In genomic region chr5:42944989-42945388, GRCh38 we compare ENCODE assay signal across 13 cellular contexts.
DNase-seq lines count a peak whose midpoint lies in the region; ATAC-seq and TF ChIP-seq lines count a peak whose summit lies in the region.
"Had no signal": no experiment of that assay in that cellular context is flagged by ENCODE, and none has a peak within 500 bp of the region (broad histone marks: within the 10 kb centered on the region; RNA-seq: fewer than 3 reads in every experiment).

No MANE protein-coding gene starts in this region.

- ATAC-seq in HG03342 (IDR thresholded peaks at IDR 0.05; ENCODE audit: unreplicated experiment) = no peak
- no peak for ATAC-seq in HG02870 (IDR thresholded peaks at IDR 0.05; ENCODE audit: unreplicated experiment)

- no peak overlapping the region for H3K18ac ChIP-seq in mesenchymal stem cell (ENCODE audit: low read depth in 1 of 2, low read length in 2 of 2)

- no peak overlapping the region for H3K23ac ChIP-seq in mesenchymal stem cell (ENCODE audit: low read length in 2 of 2)

- no peaks in the 10 kb centered on the region for H3K36me3 ChIP-seq in mesenchymal stem cell (ENCODE audit: control insufficient read depth in 1 of 2, insufficient read depth in 2 of 2, low read depth in 1 of 2, low read length in 2 of 2)
- H3K36me3 ChIP-seq: stomach, WERI-Rb-1 had no signal

- H3K4ac ChIP-seq in mesenchymal stem cell (ENCODE audit: low read depth in 1 of 2, low read length in 2 of 2) = no peak overlapping the region

- H2AFZ ChIP-seq in mesenchymal stem cell (ENCODE audit: low read depth, low read length) = no peak overlapping the region

- no peaks in the 10 kb centered on the region for H3K27me3 ChIP-seq in mesenchymal stem cell (ENCODE audit: control insufficient read depth in 1 of 2, insufficient read depth in 1 of 2, low read length in 2 of 2)

- DNase-seq in Daoy (ENCODE audit: low read depth) (peak; percentile 91), NB4 (ENCODE audit: low read depth) (peak; percentile 50), chondrocyte (ENCODE audit: low spot score) (no peak), mesenchymal stem cell (peak; percentile 91), occipital lobe (lab: John Stamatoyannopoulos, UW) (no peak)
- DNase-seq in activated CD8-positive, alpha-beta memory T cell treated with anti-CD3 and anti-CD28 coated beads, Interleukin-2, amount 50 U/mL, for 48 hours = no peak
- DNase-seq: activated gamma-delta T cell, NCI-H774, stomach, WERI-Rb-1 had no signal

- H4K91ac ChIP-seq in mesenchymal stem cell (ENCODE audit: low read length) = no peak overlapping the region

- TF ChIP-seq CTCF in NB4 (IDR thresholded peaks at IDR 0.05; ENCODE audit: low read depth, low read length) = no peak
- no peak for TF ChIP-seq CTCF in chondrocyte (IDR thresholded peaks at IDR 0.05)

- H3K27me3 Mint-ChIP-seq in chondrocyte (ENCODE audit: low read depth) = no peaks in the 10 kb centered on the region

- no peak for TF ChIP-seq POLR2A in NB4 (IDR thresholded peaks at IDR 0.05; ENCODE audit: extremely low read depth, insufficient read length)

- H3K27ac Mint-ChIP-seq in chondrocyte (ENCODE audit: unreplicated experiment) = peak overlapping the region; percentile 85
- H3K27ac Mint-ChIP-seq: IgD-negative memory B cell had no signal

- H3K14ac ChIP-seq in mesenchymal stem cell (ENCODE audit: low read length in 2 of 2) = no peak overlapping the region

- H3K9me3 Mint-ChIP-seq in chondrocyte (ENCODE audit: low read depth) = no peaks in the 10 kb centered on the region
- H3K9me3 Mint-ChIP-seq: IgD-negative memory B cell had no signal

- peak overlapping the region; percentile 63 for H3K27ac ChIP-seq in mesenchymal stem cell (ENCODE audit: low read length, poor library complexity, severe bottlenecking)
- H3K27ac ChIP-seq: stomach, WERI-Rb-1 had no signal

- H3K9me3 ChIP-seq in mesenchymal stem cell (ENCODE audit: control insufficient read depth, low read length) = no peaks in the 10 kb centered on the region

- no peak overlapping the region for H2BK12ac ChIP-seq in mesenchymal stem cell (ENCODE audit: low read length in 2 of 2)

- 54% methylated on average over 5 of the region's 5 CpGs for whole genome bisulfite sequencing in mesenchymal stem cell

- H3K4me1 ChIP-seq in mesenchymal stem cell (ENCODE audit: control insufficient read depth, insufficient read depth, low read depth, low read length) = peaks cover 10% of the 10 kb centered on the region

- no peak overlapping the region for H3K4me3 Mint-ChIP-seq in chondrocyte (ENCODE audit: unreplicated experiment)

- no peak overlapping the region for H4K8ac ChIP-seq in mesenchymal stem cell (ENCODE audit: low read length)

- H2BK15ac ChIP-seq in mesenchymal stem cell (ENCODE audit: low read depth, poor library complexity, severe bottlenecking) = no peak overlapping the region

- H2BK120ac ChIP-seq in mesenchymal stem cell (ENCODE audit: low read depth, low read length) = no peak overlapping the region

- no peak overlapping the region for H3K4me2 ChIP-seq in mesenchymal stem cell (ENCODE audit: low read length, poor library complexity, severe bottlenecking)

- peak overlapping the region; percentile 43 for H3K9ac ChIP-seq in mesenchymal stem cell (ENCODE audit: low read length)

- H3K4me3 ChIP-seq in NB4 (ENCODE audit: low read depth, low read length) (no peak overlapping the region), mesenchymal stem cell (ENCODE audit: insufficient read depth in 1 of 2, low read depth in 1 of 2, low read length in 2 of 2) (no peak overlapping the region)
- H3K4me3 ChIP-seq: stomach had no signal

- no peaks in the 10 kb centered on the region for H3K36me3 Mint-ChIP-seq in chondrocyte (ENCODE audit: low read depth)
- H3K36me3 Mint-ChIP-seq: IgD-negative memory B cell had no signal

- peaks cover 25% of the 10 kb centered on the region for H3K4me1 Mint-ChIP-seq in chondrocyte (ENCODE audit: low read depth)

- H3K79me1 ChIP-seq in mesenchymal stem cell (replicated peaks; ENCODE audit: low read length, poor library complexity, severe bottlenecking) = no peaks in the 10 kb centered on the region

- no peak overlapping the region for H2AK5ac ChIP-seq in mesenchymal stem cell (ENCODE audit: low read length, severe bottlenecking)

- no peak overlapping the region for H2BK5ac ChIP-seq in mesenchymal stem cell (ENCODE audit: low read depth, low read length, poor library complexity, severe bottlenecking)

Comparison
In these comparisons a context has a peak if more than half of its experiments do, and no peak if none do; other contexts are left out.
1. DNase-seq: peak in Daoy (single experiment), NB4 (single experiment) and mesenchymal stem cell (single experiment); none in chondrocyte (single experiment), activated CD8-positive, alpha-beta memory T cell treated with anti-CD3 and anti-CD28 coated beads, Interleukin-2, amount 50 U/mL, for 48 hours (single experiment) and occipital lobe (single experiment).